ENCODE assay signal across 21 cellular contexts in genomic region chr15:48890375-48890972, GRCh38.
"Had no signal": no experiment of that assay in that cellular context is flagged by ENCODE, and none has a peak within 500 bp of the region (broad histone marks: within the 10 kb centered on the region; RNA-seq: fewer than 3 reads in every experiment).

No MANE protein-coding gene starts in this region.

- ATAC-seq: activated T-cell treated with anti-CD3 and anti-CD28 coated beads, Interleukin-2, amount 50 U/mL, for 72 hours; left cardiac atrium; lower lobe of right lung; stimulated activated naive B cell treated with anti-CD40 and anti-IgM and Interleukin-4, amounts not matched to agents 10 μg/mL and 1 μg/mL and 100 μg/mL, for 72 hours had no signal

- DNase-seq: activated B cell treated with CpG ODN at 0.5 μM for 24 hours; activated CD4-positive, alpha-beta T cell treated with anti-CD3 and anti-CD28 coated beads for 48 hours; activated CD8-positive, alpha-beta memory T cell treated with anti-CD3 and anti-CD28 coated beads, Interleukin-2, amount 50 U/mL, for 48 hours; activated gamma-delta T cell treated with Interleukin-2 at 50 U/mL for 16 hours; activated T-cell treated with anti-CD3 and anti-CD28 coated beads, Interleukin-2, amount 50 U/mL, for 72 hours; amygdala; central memory CD4-positive, alpha-beta T cell; cortex of kidney; effector CD4-positive, alpha-beta T cell; head of caudate nucleus; left cardiac atrium; lower lobe of right lung; retina; stimulated activated CD4-positive, alpha-beta T cell treated with anti-CD3 and anti-CD28 coated beads, Interleukin-2, amount 100 ng/mL, for 48 hours; stimulated activated naive B cell treated with anti-CD40 and anti-IgM and Interleukin-4, amounts not matched to agents 10 μg/mL and 1 μg/mL and 100 μg/mL, for 72 hours; thyroid gland had no signal

- H3K4me2 ChIP-seq: neural progenitor cell had no signal

- H3K36me3 Mint-ChIP-seq: brain; neural progenitor cell; stimulated activated naive B cell treated with anti-CD40 and anti-IgM and Interleukin-4, amounts not matched to agents 10 μg/mL and 1 μg/mL and 100 μg/mL, for 72 hours had no signal

- H3K27me3 ChIP-seq: esophagus muscularis mucosa, neural progenitor cell, thyroid gland, vagina had no signal

- H3K4me1 ChIP-seq: lower lobe of right lung, neural progenitor cell, thyroid gland, vagina had no signal

- H3K4me3 Mint-ChIP-seq: activated B cell treated with CpG ODN at 0.5 μM for 24 hours; activated naive CD8-positive, alpha-beta T cell; activated T-cell treated with anti-CD3 and anti-CD28 coated beads, Interleukin-2, amount 50 U/mL, for 72 hours; neural progenitor cell; stimulated activated naive B cell treated with anti-CD40 and anti-IgM and Interleukin-4, amounts not matched to agents 10 μg/mL and 1 μg/mL and 100 μg/mL, for 72 hours had no signal

- H3K4me3 ChIP-seq: esophagus muscularis mucosa, lower lobe of right lung, neural progenitor cell, thyroid gland, vagina had no signal

- H3K9me3 ChIP-seq: esophagus muscularis mucosa, lower lobe of right lung, thyroid gland, vagina had no signal

- H3K36me3 ChIP-seq: esophagus muscularis mucosa, lower lobe of right lung, neural progenitor cell, thyroid gland, vagina had no signal

- H3K9me3 Mint-ChIP-seq: activated B cell treated with CpG ODN at 0.5 μM for 24 hours; activated T-cell treated with anti-CD3 and anti-CD28 coated beads, Interleukin-2, amount 50 U/mL, for 72 hours; brain; neural progenitor cell; stimulated activated naive B cell treated with anti-CD40 and anti-IgM and Interleukin-4, amounts not matched to agents 10 μg/mL and 1 μg/mL and 100 μg/mL, for 72 hours had no signal

- H3K4me1 Mint-ChIP-seq: activated B cell treated with CpG ODN at 0.5 μM for 24 hours; stimulated activated naive B cell treated with anti-CD40 and anti-IgM and Interleukin-4, amounts not matched to agents 10 μg/mL and 1 μg/mL and 100 μg/mL, for 72 hours had no signal

- H3K27ac Mint-ChIP-seq: activated B cell treated with CpG ODN at 0.5 μM for 24 hours; activated naive CD8-positive, alpha-beta T cell; activated T-cell treated with anti-CD3 and anti-CD28 coated beads, Interleukin-2, amount 50 U/mL, for 72 hours; neural progenitor cell; stimulated activated naive B cell treated with anti-CD40 and anti-IgM and Interleukin-4, amounts not matched to agents 10 μg/mL and 1 μg/mL and 100 μg/mL, for 72 hours had no signal

- H2AFZ ChIP-seq: neural progenitor cell had no signal

- H3K27ac ChIP-seq: lower lobe of right lung, neural progenitor cell, thyroid gland had no signal
